ENCODE assay signal across 13 cellular contexts in the genomic region with DNA sequence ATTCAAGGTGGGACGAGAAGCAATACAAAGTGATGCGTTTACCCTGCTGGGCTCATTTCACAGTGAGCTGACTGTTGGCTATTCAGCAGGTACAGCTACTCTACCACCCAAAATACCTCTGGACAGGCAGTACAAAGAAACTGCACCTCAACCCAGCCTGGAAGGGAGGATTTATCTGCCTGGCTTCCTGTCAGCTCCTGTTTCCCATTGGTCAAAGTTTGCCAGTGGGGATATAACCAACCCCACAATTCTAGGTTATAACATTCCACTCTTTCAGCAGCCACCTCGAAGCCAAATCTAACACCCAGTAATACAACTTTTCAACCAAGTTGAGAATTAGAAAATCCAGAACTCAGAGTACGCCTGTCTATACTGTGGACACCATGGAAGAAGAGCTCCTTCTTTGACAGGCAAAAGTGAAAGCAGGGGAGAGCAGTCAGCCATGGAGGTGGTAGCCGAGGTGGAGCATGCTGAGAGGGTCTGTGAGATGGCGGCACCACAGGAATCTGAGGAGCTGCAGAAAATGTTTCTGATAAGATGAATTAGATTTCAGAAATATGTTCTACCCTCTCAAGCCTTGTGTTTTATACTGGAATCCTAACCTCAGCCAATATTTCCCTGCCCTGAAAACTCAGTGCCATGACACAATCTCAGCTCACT. TPM values are rescaled to one million over a fixed set of nuclear protein-coding genes. Genes with fewer than 3 reads are reported as not detected.
DNase-seq lines count a peak whose midpoint lies in the region; ATAC-seq and TF ChIP-seq lines count a peak whose summit lies in the region.
"Had no signal": no experiment of that assay in that cellular context is flagged by ENCODE, and none has a peak within 500 bp of the region (broad histone marks: within the 10 kb centered on the region; RNA-seq: fewer than 3 reads in every experiment).

No MANE protein-coding gene starts in this region.

- no peak for TF ChIP-seq CTCF in GM12865 (IDR thresholded peaks at IDR 0.05; ENCODE audit: insufficient read depth, low read depth, low read length, missing control alignments)
- TF ChIP-seq CTCF in sigmoid colon (IDR thresholded peaks at IDR 0.05), result no peak

- no peaks in the 10 kb centered on the region for H3K36me3 ChIP-seq in sigmoid colon

- intact Hi-C loops in sigmoid colon (cut with DNase I), result no loop called here
- intact Hi-C loops in activated T-helper 1 cell treated with anti-CD3 and anti-CD28 coated beads, Interleukin-12 subunit alpha, Interleukin-12 subunit beta, Interleukin-2, Interleukin-4 antibody, amounts not matched to agents 30 ng/mL and 10 ng/mL and 1 ng/mL, durations not matched to agents 14 hours and 24 hours and 36 hours (cut with micrococcal nuclease), result no loop called here

- H3K4me3 Mint-ChIP-seq in activated T-helper 1 cell treated with anti-CD3 and anti-CD28 coated beads, Interleukin-12 subunit alpha, Interleukin-12 subunit beta, Interleukin-2, Interleukin-4 antibody, amounts not matched to agents 30 ng/mL and 10 ng/mL and 1 ng/mL, durations not matched to agents 14 hours and 24 hours and 36 hours, result no peak overlapping the region
- H3K4me3 Mint-ChIP-seq: activated T-cell treated with anti-CD3 and anti-CD28 coated beads, Interleukin-2, amount 50 U/mL, for 4 hours; nephron had no signal

- no peak for TF ChIP-seq POLR2A in sigmoid colon (IDR thresholded peaks at IDR 0.05)

- no peak overlapping the region for H3K27ac ChIP-seq in sigmoid colon

- no peak overlapping the region for H3K27ac Mint-ChIP-seq in activated T-helper 1 cell treated with anti-CD3 and anti-CD28 coated beads, Interleukin-12 subunit alpha, Interleukin-12 subunit beta, Interleukin-2, Interleukin-4 antibody, amounts not matched to agents 30 ng/mL and 10 ng/mL and 1 ng/mL, durations not matched to agents 14 hours and 24 hours and 36 hours
- H3K27ac Mint-ChIP-seq: nephron had no signal

- H3K27me3 Mint-ChIP-seq in activated T-helper 1 cell treated with anti-CD3 and anti-CD28 coated beads, Interleukin-12 subunit alpha, Interleukin-12 subunit beta, Interleukin-2, Interleukin-4 antibody, amounts not matched to agents 30 ng/mL and 10 ng/mL and 1 ng/mL, durations not matched to agents 14 hours and 24 hours and 36 hours (ENCODE audit: insufficient read depth), result no peaks in the 10 kb centered on the region

- H3K4me3 ChIP-seq in GM12865 (ENCODE audit: low read depth, low read length), result peak overlapping the region; percentile 45
- H3K4me3 ChIP-seq in sigmoid colon, result no peak overlapping the region

- 90 to 94% methylated on average over 6 of the region's 6 CpGs for whole genome bisulfite sequencing in sigmoid colon, 2 donors

- no peaks in the 10 kb centered on the region for H3K36me3 Mint-ChIP-seq in activated T-helper 1 cell treated with anti-CD3 and anti-CD28 coated beads, Interleukin-12 subunit alpha, Interleukin-12 subunit beta, Interleukin-2, Interleukin-4 antibody, amounts not matched to agents 30 ng/mL and 10 ng/mL and 1 ng/mL, durations not matched to agents 14 hours and 24 hours and 36 hours (ENCODE audit: low read depth)

- ATAC-seq in GM21367 (IDR thresholded peaks at IDR 0.05; ENCODE audit: unreplicated experiment) (peak; percentile 63), HG03066 (IDR thresholded peaks at IDR 0.05; ENCODE audit: low read depth, unreplicated experiment) (peak; percentile 64)
- ATAC-seq: activated T-cell treated with anti-CD3 and anti-CD28 coated beads, Interleukin-2, amount 50 U/mL, for 4 hours had no signal

- no peak for TF ChIP-seq EP300 in sigmoid colon (IDR thresholded peaks at IDR 0.05)

- H3K9me3 ChIP-seq in sigmoid colon, result no peaks in the 10 kb centered on the region

- DNase-seq in GM12865 (ENCODE audit: low read depth) (peak; percentile 41), OCI-M1 (lab: John Stamatoyannopoulos, UW) (peak; percentile 32), sigmoid colon (no peak), NCI-H2196 treated with DMSO at 0.1 percent for 48 hours (lab: John Stamatoyannopoulos, UW; ENCODE audit: unreplicated experiment) (no peak)
- no peak for DNase-seq in stimulated activated CD4-positive, alpha-beta T cell treated with anti-CD3 and anti-CD28 coated beads, Interleukin-4, amount 100 ng/mL, for 1 hour
- no peak for DNase-seq in activated T-helper 1 cell treated with anti-CD3 and anti-CD28 coated beads, Interleukin-12 subunit alpha, Interleukin-12 subunit beta, Interleukin-2, Interleukin-4 antibody, amounts not matched to agents 30 ng/mL and 10 ng/mL and 1 ng/mL, durations not matched to agents 14 hours and 24 hours and 36 hours (ENCODE audit: low spot score)
- DNase-seq: activated T-cell treated with anti-CD3 and anti-CD28 coated beads, Interleukin-2, amount 50 U/mL, for 4 hours; AML-193; GF-D8; T-helper 9 cell had no signal

- peaks cover 0 to 5% (median 2%) of the 10 kb centered on the region in 4 donors for H3K4me1 ChIP-seq in sigmoid colon

- H3K27me3 ChIP-seq in sigmoid colon, result no peaks in the 10 kb centered on the region

- H3K4me1 Mint-ChIP-seq in activated T-helper 1 cell treated with anti-CD3 and anti-CD28 coated beads, Interleukin-12 subunit alpha, Interleukin-12 subunit beta, Interleukin-2, Interleukin-4 antibody, amounts not matched to agents 30 ng/mL and 10 ng/mL and 1 ng/mL, durations not matched to agents 14 hours and 24 hours and 36 hours (ENCODE audit: low read depth), result no peaks in the 10 kb centered on the region
- H3K4me1 Mint-ChIP-seq: nephron had no signal

- no peaks in the 10 kb centered on the region for H3K9me3 Mint-ChIP-seq in activated T-helper 1 cell treated with anti-CD3 and anti-CD28 coated beads, Interleukin-12 subunit alpha, Interleukin-12 subunit beta, Interleukin-2, Interleukin-4 antibody, amounts not matched to agents 30 ng/mL and 10 ng/mL and 1 ng/mL, durations not matched to agents 14 hours and 24 hours and 36 hours
- H3K9me3 Mint-ChIP-seq: activated T-cell treated with anti-CD3 and anti-CD28 coated beads, Interleukin-2, amount 50 U/mL, for 4 hours; nephron had no signal

RNA-seq across cellular contexts. Expression of a gene that starts 10.8 kb away (rescaled TPM):
- total RNA-seq in sigmoid colon, result 1 to 10 TPM; 4.2 to 7.2 (median 6.0) TPM
- 1 to 10 TPM in 2 of 3 donors, under 1 TPM in 1; 0.69 to 1.2 (median 1.1) TPM for polyA plus RNA-seq in sigmoid colon
- total RNA-seq in activated T-helper 1 cell treated with anti-CD3 and anti-CD28 coated beads, Interleukin-12 subunit alpha, Interleukin-12 subunit beta, Interleukin-2, Interleukin-4 antibody, amounts not matched to agents 30 ng/mL and 10 ng/mL and 1 ng/mL, durations not matched to agents 14 hours and 24 hours and 36 hours, result 1.0 and 1.7 TPM in 2 replicates

RNA-seq across cellular contexts. Expression of a gene that starts 34.9 kb away (rescaled TPM):
- 10 to 100 TPM; 12.9 to 19.7 (median 14.3) TPM for total RNA-seq in sigmoid colon
- 1 to 10 TPM; 6.0 to 9.9 (median 7.9) TPM for polyA plus RNA-seq in sigmoid colon
- total RNA-seq in activated T-helper 1 cell treated with anti-CD3 and anti-CD28 coated beads, Interleukin-12 subunit alpha, Interleukin-12 subunit beta, Interleukin-2, Interleukin-4 antibody, amounts not matched to agents 30 ng/mL and 10 ng/mL and 1 ng/mL, durations not matched to agents 14 hours and 24 hours and 36 hours, result 40.6 and 41.9 TPM in 2 replicates

RNA-seq across cellular contexts. Expression of a gene that starts 51.1 kb away (rescaled TPM):
- total RNA-seq in sigmoid colon, result 100 to 1,000 TPM; 160 to 206 (median 181) TPM
- 10 to 100 TPM; 39.6 to 53.6 (median 40.8) TPM for polyA plus RNA-seq in sigmoid colon
- 14.4 and 16.4 TPM in 2 replicates for total RNA-seq in activated T-helper 1 cell treated with anti-CD3 and anti-CD28 coated beads, Interleukin-12 subunit alpha, Interleukin-12 subunit beta, Interleukin-2, Interleukin-4 antibody, amounts not matched to agents 30 ng/mL and 10 ng/mL and 1 ng/mL, durations not matched to agents 14 hours and 24 hours and 36 hours

Comparison
In these comparisons a context has a peak if more than half of its experiments do, and no peak if none do; other contexts are left out.
1. DNase-seq: peak in GM12865 (single experiment) and OCI-M1 (single experiment); none in stimulated activated CD4-positive, alpha-beta T cell treated with anti-CD3 and anti-CD28 coated beads, Interleukin-4, amount 100 ng/mL, for 1 hour (single experiment), sigmoid colon (single experiment), activated T-helper 1 cell treated with anti-CD3 and anti-CD28 coated beads, Interleukin-12 subunit alpha, Interleukin-12 subunit beta, Interleukin-2, Interleukin-4 antibody, amounts not matched to agents 30 ng/mL and 10 ng/mL and 1 ng/mL, durations not matched to agents 14 hours and 24 hours and 36 hours (single experiment) and NCI-H2196 treated with DMSO at 0.1 percent for 48 hours (single experiment).